ENCODE assay signal across 14 cellular contexts in the genomic region with DNA sequence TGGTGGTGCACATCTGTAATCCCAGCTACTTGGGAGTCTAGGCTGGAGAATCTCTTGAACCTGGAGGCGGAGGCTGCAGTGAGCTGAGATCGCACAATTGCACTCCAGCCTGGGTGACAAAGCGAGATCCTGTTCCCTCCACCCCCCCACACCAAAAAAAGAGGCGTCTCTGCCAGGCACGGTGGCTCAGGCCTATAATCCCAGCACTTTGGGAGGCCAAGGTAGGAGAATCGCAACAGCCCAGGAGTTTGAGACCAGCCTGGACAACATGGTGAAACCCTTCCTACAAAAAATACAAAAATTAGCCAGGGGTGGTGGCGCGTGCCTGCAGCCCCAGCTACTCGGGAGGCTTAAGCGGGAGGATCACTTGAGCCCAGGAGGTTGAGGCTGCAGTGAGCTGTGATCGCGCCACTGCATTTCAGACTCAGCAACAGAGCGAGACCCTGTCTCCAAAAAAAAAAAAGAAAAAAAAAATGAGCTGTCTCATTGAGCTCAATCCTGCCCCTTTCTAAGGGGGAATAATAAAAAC. TPM values are rescaled to one million over a fixed set of nuclear protein-coding genes. Genes with fewer than 3 reads are reported as not detected.
DNase-seq lines count a peak whose midpoint lies in the region; ATAC-seq and TF ChIP-seq lines count a peak whose summit lies in the region.
"Had no signal": no experiment of that assay in that cellular context is flagged by ENCODE, and none has a peak within 500 bp of the region (broad histone marks: within the 10 kb centered on the region; RNA-seq: fewer than 3 reads in every experiment).

No MANE protein-coding gene starts in this region.

- H3K36me3 ChIP-seq in DND-41 (ENCODE audit: insufficient read depth, low read length) (peaks cover 31% of the 10 kb centered on the region; the same call in 1 of the 2 replicates), gastrocnemius medialis (no peaks in the 10 kb centered on the region), prostate gland (no peaks in the 10 kb centered on the region)

- peak overlapping the region; percentile 94 for H3K4me2 ChIP-seq in DND-41 (ENCODE audit: insufficient read depth, low read length)

- H3K9me3 ChIP-seq in DND-41 (ENCODE audit: insufficient read depth, low read length, severe bottlenecking) (no peaks in the 10 kb centered on the region), gastrocnemius medialis (no peaks in the 10 kb centered on the region), prostate gland (no peaks in the 10 kb centered on the region)

- intact Hi-C loops in gastrocnemius medialis (cut with DNase I; ENCODE audit: low total_unique reads), result loop anchor here (1.0 to 10.0 kb wide), 7 partner anchors 7 to 683 kb away; a partner anchor contains a TSS
- intact Hi-C loops in prostate gland (cut with DNase I), result loop anchor here (10.0 kb wide), 1 partner anchor 106 kb away; a partner anchor contains a TSS

- TF ChIP-seq CTCF in DND-41 (IDR thresholded peaks at IDR 0.05; ENCODE audit: borderline replicate concordance, extremely low read depth, low read length, poor library complexity, severe bottlenecking) (no peak), NB4 (IDR thresholded peaks at IDR 0.05; ENCODE audit: low read depth, low read length) (no peak), fibroblast of mammary gland (conservative IDR thresholded peaks at IDR 0.05; ENCODE audit: control insufficient read depth, insufficient read depth, low read depth, low read length) (no peak), gastrocnemius medialis (IDR thresholded peaks at IDR 0.05 in 4 of 5, conservative IDR thresholded peaks at IDR 0.05 in 1 of 5) (no peak), prostate gland (IDR thresholded peaks at IDR 0.05) (no peak)

- peaks cover 83% of the 10 kb centered on the region for H3K79me2 ChIP-seq in DND-41 (ENCODE audit: insufficient read depth, low read length)

- H3K9ac ChIP-seq in DND-41 (ENCODE audit: low read depth, low read length), result peak overlapping the region; percentile 63; the same call in 1 of the 2 replicates

- peaks cover 65% of the 10 kb centered on the region for H4K20me1 ChIP-seq in DND-41 (ENCODE audit: insufficient read depth, low read length)

- in situ Hi-C loops in gastrocnemius medialis (cut with MboI; ENCODE audit: low sequenced_read_pairs in 4 of 4), result no loop called here

- H3K27ac ChIP-seq in DND-41 (ENCODE audit: low read length) (no peak overlapping the region), gastrocnemius medialis (peak overlapping the region; percentile 83 to 100 (median 97)), prostate gland (no peak overlapping the region)

- H2AFZ ChIP-seq in DND-41 (ENCODE audit: low read depth, low read length), result no peak overlapping the region

- H3K4me1 ChIP-seq in DND-41 (ENCODE audit: insufficient read depth, low read length) (peaks cover 41% of the 10 kb centered on the region), gastrocnemius medialis (peaks cover 71 to 74% of the 10 kb centered on the region in 2 donors), prostate gland (replicated peaks) (peaks cover 3% of the 10 kb centered on the region)

- H3K4me3 ChIP-seq in DND-41 (ENCODE audit: low read depth in 1 of 2, low read length in 2 of 2) (peak overlapping the region; percentile 35 to 76; a peak in 3 of 4 replicates), NB4 (ENCODE audit: low read depth, low read length) (peak overlapping the region; percentile 90), fibroblast of mammary gland (ENCODE audit: control insufficient read depth, low read depth, low read length) (peak overlapping the region; percentile 99), gastrocnemius medialis (peak overlapping the region; percentile 62 to 97 (median 80)), prostate gland (no peak overlapping the region)

- 95% methylated on average over 12 of the region's 13 CpGs for WGBS in prostate gland

- no peak for TF ChIP-seq POLR2A in NB4 (IDR thresholded peaks at IDR 0.05; ENCODE audit: extremely low read depth, insufficient read length)
- TF ChIP-seq POLR2A in gastrocnemius medialis (IDR thresholded peaks at IDR 0.05), result no peak
- TF ChIP-seq POLR2A in prostate gland (IDR thresholded peaks at IDR 0.05), result no peak

- ATAC-seq in DND-41 (ENCODE audit: insufficient read depth, low read depth) (no peak), gastrocnemius medialis (no peak), HG02678 (IDR thresholded peaks at IDR 0.05; ENCODE audit: unreplicated experiment) (no peak)
- ATAC-seq: T-cell had no signal

- no peaks in the 10 kb centered on the region for H3K27me3 ChIP-seq in DND-41 (ENCODE audit: insufficient read depth, low read length, poor library complexity)
- H3K27me3 ChIP-seq in gastrocnemius medialis, result no peaks in the 10 kb centered on the region
- H3K27me3 ChIP-seq in prostate gland (replicated peaks; ENCODE audit: insufficient read depth), result no peaks in the 10 kb centered on the region

- DNase-seq in DND-41 (no peak), NB4 (ENCODE audit: low read depth) (no peak), fibroblast of mammary gland (ENCODE audit: low read depth) (no peak), gastrocnemius medialis (no peak), NCI-H146 treated with DMSO at 0.1 percent for 48 hours (lab: John Stamatoyannopoulos, UW; ENCODE audit: unreplicated experiment) (no peak), prostate gland (ENCODE audit: low spot score) (no peak)
- DNase-seq: activated CD4-positive, alpha-beta T cell treated with anti-CD3 and anti-CD28 coated beads, Interleukin-2, amount 50 U/mL, for 48 hours; activated naive CD4-positive, alpha-beta T cell treated with Interleukin-2 at 50 U/mL for 16 hours; COR-L47; NCI-H2029 treated with DMSO at 0.1 percent for 48 hours; T-cell had no signal

RNA-seq across cellular contexts. Expression of a gene that starts 1.8 kb away (rescaled TPM):
- total RNA-seq in gastrocnemius medialis (100 to 1,000 TPM; 212 to 261 (median 252) TPM), prostate gland (10 to 100 TPM; 75.6 to 95.9 TPM)

RNA-seq across cellular contexts. Expression of a gene that starts 3.1 kb away (rescaled TPM):
- 10 to 100 TPM in 1 of 4 donors, 1 to 10 TPM in 3; 7.3 to 11.8 (median 7.9) TPM for total RNA-seq in gastrocnemius medialis
- 10 to 100 TPM; 17.4 to 20.4 TPM for total RNA-seq in prostate gland

RNA-seq across cellular contexts. Expression of a gene that starts 49.3 kb away (rescaled TPM):
- total RNA-seq in gastrocnemius medialis (not detected), prostate gland (1 to 10 TPM in 1 of 2 donors, under 1 TPM in 1; 0.85 to 3.7 TPM)
- total RNA-seq: cardiac septum, IMR-90 had no signal

Comparison
In these comparisons a context has a peak if more than half of its experiments do, and no peak if none do; other contexts are left out.
1. H3K27ac ChIP-seq: peak in gastrocnemius medialis (4 of 4); none in DND-41 (single experiment) and prostate gland (0 of 2).
2. H3K4me3 ChIP-seq: peak in DND-41 (2 of 2), NB4 (single experiment), fibroblast of mammary gland (single experiment) and gastrocnemius medialis (4 of 4); none in prostate gland (0 of 2).